In genomic region chr7:121624922-121625321, GRCh38 we compare ENCODE assay signal across 13 cellular contexts.
DNase-seq lines count a peak whose midpoint lies in the region; ATAC-seq and TF ChIP-seq lines count a peak whose summit lies in the region.
"Had no signal": no experiment of that assay in that cellular context is flagged by ENCODE, and none has a peak within 500 bp of the region (broad histone marks: within the 10 kb centered on the region; RNA-seq: fewer than 3 reads in every experiment).

No MANE protein-coding gene starts in this region.

- intact Hi-C loops in cardiac septum (cut with DNase I) = no loop called here

- in situ Hi-C loops in astrocyte of the cerebellum (cut with HindIII; ENCODE audit: low sequenced_read_pairs) = no loop called here

- ATAC-seq in GM18519 (IDR thresholded peaks at IDR 0.05; ENCODE audit: low FRiP score, unreplicated experiment) = no peak
- no peak for ATAC-seq in T-cell (replicated peaks in 1 of 4)
- ATAC-seq: naive thymus-derived CD4-positive, alpha-beta T cell had no signal

- CTCF ChIA-PET in T-cell (lab: Charles Lee) = no interaction called here

- H3K4me1 Mint-ChIP-seq in T-cell = no peaks in the 10 kb centered on the region
- H3K4me1 Mint-ChIP-seq: activated naive CD4-positive, alpha-beta T cell treated with anti-CD3 and anti-CD28 coated beads, Interleukin-2, amount 10 ng/mL, durations not matched to agents 7 days and 5 days; naive thymus-derived CD4-positive, alpha-beta T cell had no signal

- H3K4me3 Mint-ChIP-seq in T-cell = no peak overlapping the region
- H3K4me3 Mint-ChIP-seq: activated naive CD4-positive, alpha-beta T cell treated with anti-CD3 and anti-CD28 coated beads, Interleukin-2, amount 10 ng/mL, durations not matched to agents 7 days and 5 days; naive thymus-derived CD4-positive, alpha-beta T cell had no signal

- POLR2A ChIA-PET in T-cell (lab: Charles Lee) = no interaction called here

- DNase-seq in H4 (ENCODE audit: low spot score) = peak; percentile 71
- peak; percentile 32 for DNase-seq in astrocyte of the cerebellum (ENCODE audit: low read depth)
- peak; percentile 77 for DNase-seq in cardiac septum (ENCODE audit: low spot score)
- peak; percentile 36 for DNase-seq in pons (ENCODE audit: low spot score)
- DNase-seq in activated CD4-positive, CD25-positive, alpha-beta regulatory T cell (lab: John Stamatoyannopoulos, UW) = no peak
- DNase-seq in RPMI8226 = no peak
- no peak for DNase-seq in T-cell
- DNase-seq: activated naive CD4-positive, alpha-beta T cell treated with anti-CD3 and anti-CD28 coated beads, Interleukin-2, amount 10 ng/mL, durations not matched to agents 7 days and 5 days; dermis blood vessel endothelial cell; kidney; naive thymus-derived CD4-positive, alpha-beta T cell had no signal

- H3K9me3 Mint-ChIP-seq in T-cell = no peaks in the 10 kb centered on the region
- H3K9me3 Mint-ChIP-seq: activated naive CD4-positive, alpha-beta T cell treated with anti-CD3 and anti-CD28 coated beads, Interleukin-2, amount 10 ng/mL, durations not matched to agents 7 days and 5 days; naive thymus-derived CD4-positive, alpha-beta T cell had no signal

- peaks cover 0 to 3% of the 10 kb centered on the region in 2 donors for H3K27me3 Mint-ChIP-seq in T-cell
- H3K27me3 Mint-ChIP-seq: activated naive CD4-positive, alpha-beta T cell treated with anti-CD3 and anti-CD28 coated beads, Interleukin-2, amount 10 ng/mL, durations not matched to agents 7 days and 5 days had no signal

- no peak for TF ChIP-seq CTCF in astrocyte of the cerebellum (IDR thresholded peaks at IDR 0.05; ENCODE audit: low read depth, low read length, missing control alignments)

- no peaks in the 10 kb centered on the region for H3K36me3 Mint-ChIP-seq in T-cell
- H3K36me3 Mint-ChIP-seq: activated naive CD4-positive, alpha-beta T cell treated with anti-CD3 and anti-CD28 coated beads, Interleukin-2, amount 10 ng/mL, durations not matched to agents 7 days and 5 days; naive thymus-derived CD4-positive, alpha-beta T cell had no signal

- H3K4me3 ChIP-seq in astrocyte of the cerebellum (ENCODE audit: low read depth, low read length) = no peak overlapping the region
- H3K4me3 ChIP-seq: BLaER1 treated with 17β-estradiol and CSF1 and Interleukin-3, amounts not matched to agents 10 nM and 100 nM had no signal

- H3K27ac Mint-ChIP-seq in T-cell = no peak overlapping the region
- H3K27ac Mint-ChIP-seq: activated naive CD4-positive, alpha-beta T cell treated with anti-CD3 and anti-CD28 coated beads, Interleukin-2, amount 10 ng/mL, durations not matched to agents 7 days and 5 days; naive thymus-derived CD4-positive, alpha-beta T cell had no signal

Comparison
In these comparisons a context has a peak if more than half of its experiments do, and no peak if none do; other contexts are left out.
1. DNase-seq: peak in H4 (single experiment), astrocyte of the cerebellum (single experiment), cardiac septum (single experiment) and pons (single experiment); none in activated CD4-positive, CD25-positive, alpha-beta regulatory T cell (0 of 4), RPMI8226 (single experiment) and T-cell (0 of 34).